8 cellular contexts compared by ENCODE assay signal in genomic region chr20:63831696-63832686, GRCh38. TPM values are rescaled to one million over a fixed set of nuclear protein-coding genes. Genes with fewer than 3 reads are reported as not detected.
A peak's percentile ranks its signal among the peaks of the same experiment; 100 is the strongest.
DNase-seq lines count a peak whose midpoint lies in the region; ATAC-seq, FAIRE-seq and TF ChIP-seq lines count a peak whose summit lies in the region.

No MANE protein-coding gene starts in this region.

- no peak overlapping the region for H3K4me2 ChIP-seq in GM23248 (ENCODE audit: unreplicated experiment)
- peak overlapping the region; percentile 69 for H3K4me2 ChIP-seq in PC-9

- no peak for FAIRE-seq in pancreas (lab: Jason Lieb, UNC)

- H4K20me1 ChIP-seq in GM23248 (ENCODE audit: insufficient read depth) (no peaks in the 10 kb centered on the region), PC-9 (ENCODE audit: insufficient read depth) (0 out of 2 replicates have a peak, but pooled peaks cover 3% of the 10 kb centered on the region)

- DNase-seq in GM23248 (peak; percentile 22), PC-9 (peak in 1 of 2 experiments; percentile 21), pancreas (peak in 4 of 6 donors; percentile 27 to 82 (median 62)), glomerular visceral epithelial cell (ENCODE audit: extremely low spot score) (no peak), AG08395 (ENCODE audit: low spot score) (no peak)

- H3K27me3 ChIP-seq in GM23248 (replicated peaks; ENCODE audit: insufficient read depth) (no peaks in the 10 kb centered on the region), PC-9 (ENCODE audit: insufficient read depth, low read depth) (peaks cover 12% of the 10 kb centered on the region), gastroesophageal sphincter (peaks cover 39% of the 10 kb centered on the region), pancreas (no peaks in the 10 kb centered on the region)

- H3K27ac ChIP-seq in GM23248 (no peak overlapping the region), PC-9 (no peak overlapping the region), gastroesophageal sphincter (peak overlapping the region in 3 of 4 donors; percentile 71 to 80 (median 80)), pancreas (no peak overlapping the region)

- no peaks in the 10 kb centered on the region for H3K36me3 ChIP-seq in GM23248 (ENCODE audit: low read depth)
- H3K36me3 ChIP-seq in PC-9 (ENCODE audit: low read depth) = no peaks in the 10 kb centered on the region
- no peaks in the 10 kb centered on the region for H3K36me3 ChIP-seq in gastroesophageal sphincter
- H3K36me3 ChIP-seq in pancreas = no peaks in the 10 kb centered on the region

- no peak for TF ChIP-seq POLR2A in gastroesophageal sphincter (IDR thresholded peaks at IDR 0.05)

- BruUV-seq in PC-9 (replicated peaks; lab: Mats Ljungman, UMichigan) = no TSS peak

- intact Hi-C loops in PC-9 (cut with micrococcal nuclease; ENCODE audit: unreplicated experiment) = no loop called here
- intact Hi-C loops in pancreas (cut with DNase I) = no loop called here

- H3K4me3 ChIP-seq in GM23248 (peak overlapping the region; percentile 59; the same call in 1 of the 2 replicates), PC-9 (peak overlapping the region; percentile 48; the same call in 1 of the 2 replicates), gastroesophageal sphincter (peak overlapping the region; percentile 29 to 85), pancreas (peak overlapping the region; percentile 28 to 63 (median 56))

- TF ChIP-seq CTCF in PC-9 (conservative IDR thresholded peaks at IDR 0.05) (no peak), gastroesophageal sphincter (IDR thresholded peaks at IDR 0.05) (no peak), pancreas (IDR thresholded peaks at IDR 0.05) (no peak)

- in situ Hi-C loops in GM23248 (cut with MboI) = no loop called here

- H3F3A ChIP-seq in GM23248 (ENCODE audit: insufficient read depth) (no peaks in the 10 kb centered on the region), PC-9 (ENCODE audit: insufficient read depth, low read depth) (peaks cover 31% of the 10 kb centered on the region)

- TF ChIP-seq EP300 in gastroesophageal sphincter (IDR thresholded peaks at IDR 0.05) = no peak

- H3K9me3 ChIP-seq in GM23248 (ENCODE audit: low read depth) (no peaks in the 10 kb centered on the region), PC-9 (ENCODE audit: insufficient read depth, low read depth) (no peaks in the 10 kb centered on the region), gastroesophageal sphincter (no peaks in the 10 kb centered on the region), pancreas (no peaks in the 10 kb centered on the region)

- H3K4me1 ChIP-seq in GM23248 (ENCODE audit: insufficient read depth) (peaks cover 6% of the 10 kb centered on the region), PC-9 (replicated peaks; ENCODE audit: insufficient read depth) (peaks cover 14% of the 10 kb centered on the region), gastroesophageal sphincter (peaks cover 0 to 70% (median 30%) of the 10 kb centered on the region in 3 donors), pancreas (peaks cover 0 to 11% (median 4%) of the 10 kb centered on the region in 3 donors)

- H2AFZ ChIP-seq in GM23248 = peak overlapping the region; percentile 16; the same call in 1 of the 2 replicates
- H2AFZ ChIP-seq in PC-9 = no peak overlapping the region

- no peak overlapping the region for H3K9ac ChIP-seq in GM23248

- H3K79me2 ChIP-seq in GM23248 (ENCODE audit: insufficient read depth) (no peaks in the 10 kb centered on the region), PC-9 (ENCODE audit: low read depth) (no peaks in the 10 kb centered on the region)

- 15 to 24% methylated on average over 66 to 81 of the region's 124 CpGs for WGBS in GM23248 (ENCODE audit: low coverage in 1 of 2, low lambda C conversion rate in 2 of 2, missing lambda C conversion rate in 2 of 2), 2 experiments
- WGBS in gastroesophageal sphincter (ENCODE audit: low coverage in 1 of 2), 2 donors = 60% methylated on average over 9 of the region's 124 CpGs; no CpG with 5 or more reads in 1 of the 2 donors
- 7 to 8% methylated on average over 85 to 124 of the region's 124 CpGs for WGBS in pancreas, 2 donors

- H3K9me2 ChIP-seq in GM23248 (ENCODE audit: insufficient read depth) (no peaks in the 10 kb centered on the region), PC-9 (ENCODE audit: insufficient read depth) (no peaks in the 10 kb centered on the region)

- POLR2A ChIA-PET in PC-9 (lab: Charles Lee; ENCODE audit: unreplicated experiment) = no interaction called here

- ATAC-seq in gastroesophageal sphincter = peak; percentile 14
- peak; percentile 6 to 32 (median 30) for ATAC-seq in pancreas
- no peak for ATAC-seq in GM21515 (IDR thresholded peaks at IDR 0.05; ENCODE audit: unreplicated experiment)
- no peak for ATAC-seq in HG02852 (IDR thresholded peaks at IDR 0.05; ENCODE audit: unreplicated experiment)

- CTCF ChIA-PET in PC-9 (lab: Charles Lee) = no interaction called here

RNA-seq across cellular contexts. Expression of gene ZBTB46, which starts 0.9 kb away (rescaled TPM):
- total RNA-seq in GM23248 (2014; rRNA removed; shearing (Covaris generic)) = 1.9 and 3.9 TPM in 2 replicates
- 0.33 and 0.38 TPM in 2 replicates for polyA plus RNA-seq in GM23248 (2016; fragmentation: Nextera tagmentation; extraction: Ambion mirVana)
- 3.6 and 4.9 TPM in 2 replicates for total RNA-seq in PC-9 (2021)
- 10 to 100 TPM in 2 of 4 donors, 1 to 10 TPM in 2; 8.1 to 13.8 (median 10.2) TPM for total RNA-seq in gastroesophageal sphincter
- total RNA-seq in pancreas = 1 to 10 TPM; 2.2 to 7.4 (median 3.0) TPM
- 1 to 10 TPM; 2.8 to 3.6 TPM for polyA plus RNA-seq in pancreas

RNA-seq across cellular contexts. Expression of gene ABHD16B, which starts 29.3 kb away (rescaled TPM):
- not detected in 2 replicates for total RNA-seq in GM23248 (2014; rRNA removed; shearing (Covaris generic))
- polyA plus RNA-seq in GM23248 (2016; fragmentation: Nextera tagmentation; extraction: Ambion mirVana) (not detected in 2 replicates), pancreas (under 1 TPM; 0.12 to 0.53 TPM)
- total RNA-seq in PC-9 (2021) (not detected in 2 replicates), gastroesophageal sphincter (not detected), pancreas (not detected)

RNA-seq across cellular contexts. Expression of gene TPD52L2, which starts 33.1 kb away (rescaled TPM):
- 198 and 214 TPM in 2 replicates for total RNA-seq in GM23248 (2014; rRNA removed; shearing (Covaris generic))
- 220 and 227 TPM in 2 replicates for polyA plus RNA-seq in GM23248 (2016; fragmentation: Nextera tagmentation; extraction: Ambion mirVana)
- 149 and 158 TPM in 2 replicates for total RNA-seq in PC-9 (2021)
- 100 to 1,000 TPM; 136 to 157 (median 145) TPM for total RNA-seq in gastroesophageal sphincter
- 10 to 100 TPM; 16.3 to 35.0 (median 22.3) TPM for total RNA-seq in pancreas
- polyA plus RNA-seq in pancreas = 10 to 100 TPM; 33.8 to 47.3 TPM

Comparison
In these comparisons a context has a peak if more than half of its experiments do, and no peak if none do; other contexts are left out.
1. DNase-seq: peak in GM23248 (single experiment) and pancreas (4 of 6); none in glomerular visceral epithelial cell (single experiment) and AG08395 (single experiment).
2. H3K27ac ChIP-seq: peak in gastroesophageal sphincter (3 of 4); none in GM23248 (single experiment), PC-9 (single experiment) and pancreas (0 of 4).
3. ATAC-seq: peak in gastroesophageal sphincter (single experiment) and pancreas (4 of 4); none in GM21515 (single experiment) and HG02852 (single experiment).
4. Peak in every context shown above with its lines, with median percentiles within 50 percentile points of each other: H3K4me3 ChIP-seq.